Comparison of ENCODE assay signal across 10 cellular contexts in genomic region chr14:104682107-104682593, GRCh38. TPM values are rescaled to one million over a fixed set of nuclear protein-coding genes. Genes with fewer than 3 reads are reported as not detected.
DNase-seq lines count a peak whose midpoint lies in the region; ATAC-seq and TF ChIP-seq lines count a peak whose summit lies in the region.
"Had no signal": no experiment of that assay in that cellular context is flagged by ENCODE, and none has a peak within 500 bp of the region (broad histone marks: within the 10 kb centered on the region; RNA-seq: fewer than 3 reads in every experiment).

No MANE protein-coding gene starts in this region.

- no peaks in the 10 kb centered on the region for H3K27me3 ChIP-seq in HUES64 (ENCODE audit: insufficient read depth, low read length)
- no peaks in the 10 kb centered on the region for H3K27me3 ChIP-seq in duodenal mucosa (ENCODE audit: control insufficient read depth in 1 of 2, insufficient read depth in 2 of 2, low read length in 2 of 2)
- H3K27me3 ChIP-seq in right lobe of liver: no peaks in the 10 kb centered on the region
- no peaks in the 10 kb centered on the region for H3K27me3 ChIP-seq in tibial artery

- DNase-seq in right lobe of liver: peak in 1 of 3 donors; percentile 24
- DNase-seq in tibial artery: no peak
- DNase-seq in NCI-H1694 (lab: John Stamatoyannopoulos, UW): no peak
- no peak for DNase-seq in UCSD-AML1 (lab: John Stamatoyannopoulos, UW; ENCODE audit: unreplicated experiment)
- DNase-seq: activated CD4-positive, alpha-beta T cell treated with anti-CD3 and anti-CD28 coated beads, Interleukin-2, amount 50 U/mL, for 48 hours had no signal

- H3K36me3 ChIP-seq in HUES64 (ENCODE audit: insufficient read depth, low read length) (no peaks in the 10 kb centered on the region), duodenal mucosa (ENCODE audit: control insufficient read depth in 1 of 2, insufficient read depth in 2 of 2, low read length in 2 of 2) (no peaks in the 10 kb centered on the region), right lobe of liver (no peaks in the 10 kb centered on the region), tibial artery (no peaks in the 10 kb centered on the region)

- peaks cover 38% of the 10 kb centered on the region for H3K4me1 ChIP-seq in HUES64 (ENCODE audit: insufficient read depth, low read length)
- peaks cover 60 to 69% of the 10 kb centered on the region in 2 donors for H3K4me1 ChIP-seq in duodenal mucosa (ENCODE audit: control insufficient read depth in 1 of 2, insufficient read depth in 2 of 2, low read length in 2 of 2)
- peaks cover 0 to 48% (median 28%) of the 10 kb centered on the region in 4 donors for H3K4me1 ChIP-seq in right lobe of liver
- H3K4me1 ChIP-seq in tibial artery: peaks cover 0 to 65% (median 54%) of the 10 kb centered on the region in 4 donors

- intact Hi-C loops in right lobe of liver (cut with DNase I) (no loop called here), tibial artery (cut with DNase I; ENCODE audit: low total_unique reads) (no loop called here)

- ATAC-seq in right lobe of liver (no peak), HG03342 (IDR thresholded peaks at IDR 0.05; ENCODE audit: unreplicated experiment) (no peak), GM21367 (IDR thresholded peaks at IDR 0.05; ENCODE audit: unreplicated experiment) (no peak)
- ATAC-seq: GM12878 had no signal

- H3K27ac ChIP-seq in HUES64 (ENCODE audit: low read depth, low read length) (peak overlapping the region; percentile 92), duodenal mucosa (ENCODE audit: low read depth, low read length) (peak overlapping the region; percentile 91), right lobe of liver (peak overlapping the region; percentile 26 to 65 (median 57)), tibial artery (peak overlapping the region; percentile 87 to 91)

- TF ChIP-seq CTCF in right lobe of liver (IDR thresholded peaks at IDR 0.05): no peak
- no peak for TF ChIP-seq CTCF in tibial artery (IDR thresholded peaks at IDR 0.05)

- WGBS in HUES64: 4% methylated on average over 12 of the region's 12 CpGs
- 20% methylated on average over 2 of the region's 12 CpGs for WGBS in right lobe of liver (ENCODE audit: insufficient coverage, low coverage, low lambda C conversion rate, missing lambda C conversion rate)

- peak overlapping the region; percentile 44 for H3K4me3 ChIP-seq in HUES64 (ENCODE audit: low read length)
- H3K4me3 ChIP-seq in duodenal mucosa (ENCODE audit: low read depth in 1 of 2, low read length in 2 of 2): peak overlapping the region; percentile 20 to 46
- H3K4me3 ChIP-seq in right lobe of liver: no peak overlapping the region
- peak overlapping the region; percentile 32 to 45 for H3K4me3 ChIP-seq in tibial artery
- H3K4me3 ChIP-seq: GM12878 had no signal

- H3K9me3 ChIP-seq in HUES64 (ENCODE audit: insufficient read depth, low read depth, low read length) (no peaks in the 10 kb centered on the region), duodenal mucosa (ENCODE audit: control insufficient read depth in 1 of 2, low read length in 2 of 2) (no peaks in the 10 kb centered on the region), right lobe of liver (no peaks in the 10 kb centered on the region), tibial artery (no peaks in the 10 kb centered on the region)

- no peak for TF ChIP-seq POLR2A in right lobe of liver (IDR thresholded peaks at IDR 0.05)

- H3K9ac ChIP-seq in HUES64 (ENCODE audit: low read depth, low read length): peak overlapping the region; percentile 42; the same call in 1 of the 2 replicates
- H3K9ac ChIP-seq in duodenal mucosa (ENCODE audit: low read depth in 1 of 2, low read length in 2 of 2): peak overlapping the region; percentile 35 to 62

RNA-seq across cellular contexts. Expression of gene INF2, which starts 7.3 kb away (rescaled TPM):
- polyA plus RNA-seq in HUES64 (2013, experiment 1 of 2): 37.2 TPM
- polyA plus RNA-seq in HUES64 (2013, experiment 2 of 2): 32.2 TPM
- total RNA-seq in right lobe of liver: 10 to 100 TPM; 47.5 to 98.2 (median 71.4) TPM

RNA-seq across cellular contexts. Expression of gene ADSS1, which starts 41.9 kb away (rescaled TPM):
- 5.6 TPM for polyA plus RNA-seq in HUES64 (2013, experiment 1 of 2)
- polyA plus RNA-seq in HUES64 (2013, experiment 2 of 2): 9.2 TPM
- total RNA-seq in right lobe of liver: 10 to 100 TPM in 5 of 6 experiments, 1 to 10 TPM in 1; 8.1 to 50.5 (median 36.8) TPM

Comparison
In these comparisons a context has a peak if more than half of its experiments do, and no peak if none do; other contexts are left out.
1. H3K4me3 ChIP-seq: peak in HUES64 (single experiment), duodenal mucosa (2 of 2) and tibial artery (2 of 2); none in right lobe of liver (0 of 3).
2. Peak in every context shown above with its lines, with median percentiles within 50 percentile points of each other: H3K27ac ChIP-seq.